14 cellular contexts compared by ENCODE assay signal in genomic region chr15:96360581-96361308, GRCh38. TPM values are rescaled to one million over a fixed set of nuclear protein-coding genes. Genes with fewer than 3 reads are reported as not detected.
DNase-seq lines count a peak whose midpoint lies in the region; ATAC-seq and TF ChIP-seq lines count a peak whose summit lies in the region.
"Had no signal": no experiment of that assay in that cellular context is flagged by ENCODE, and none has a peak within 500 bp of the region (broad histone marks: within the 10 kb centered on the region; RNA-seq: fewer than 3 reads in every experiment).

No MANE protein-coding gene starts in this region.

- H3K4me3 ChIP-seq in epithelial cell of proximal tubule (ENCODE audit: low read depth, low read length), result peak overlapping the region; percentile 68
- peak overlapping the region; percentile 51 to 56 for H3K4me3 ChIP-seq in uterus
- H3K4me3 ChIP-seq: lung had no signal

- no peaks in the 10 kb centered on the region for H3K27me3 ChIP-seq in uterus

- H3K27ac ChIP-seq in uterus, result peak overlapping the region; percentile 94 to 100

- ATAC-seq in Right ventricle myocardium superior (ENCODE audit: poor library complexity), result no peak
- no peak for ATAC-seq in stimulated activated naive CD8-positive, alpha-beta T cell treated with anti-CD3 and anti-CD28 coated beads, Interleukin-15, Interleukin-2, amounts not matched to agents 100 U/mL and 50 U/mL, for 24 hours

- H3K9me3 ChIP-seq in uterus, result no peaks in the 10 kb centered on the region

- H3K36me3 ChIP-seq in uterus, result no peaks in the 10 kb centered on the region

- H3K4me3 Mint-ChIP-seq in nephron, result peak overlapping the region in 2 of 3 experiments; percentile 79 to 81
- H3K4me3 Mint-ChIP-seq: B cell; central memory CD8-positive, alpha-beta T cell had no signal

- intact Hi-C loops in cardiac septum (cut with DNase I), result loop anchor here (10.0 kb wide), 1 partner anchor 54 kb away; no protein-coding TSS in a partner anchor
- intact Hi-C loops in Right ventricle myocardium superior (cut with DNase I), result no loop called here
- intact Hi-C loops in uterus (cut with DNase I; ENCODE audit: low total_unique reads), result no loop called here

- H3K27ac Mint-ChIP-seq in nephron, result peak overlapping the region in 2 of 3 experiments; percentile 11 to 48
- H3K27ac Mint-ChIP-seq: B cell had no signal

- DNase-seq in cardiac septum (ENCODE audit: low spot score), result peak; percentile 75
- no peak for DNase-seq in Right ventricle myocardium superior
- no peak for DNase-seq in epithelial cell of proximal tubule (ENCODE audit: low read depth)
- peak; percentile 57 for DNase-seq in uterus
- DNase-seq in NCI-H1092 (lab: John Stamatoyannopoulos, UW), result no peak
- no peak for DNase-seq in stimulated activated naive CD8-positive, alpha-beta T cell treated with anti-CD3 and anti-CD28 coated beads, Interleukin-15, Interleukin-2, amounts not matched to agents 100 U/mL and 50 U/mL, for 24 hours
- no peak for DNase-seq in SKM-1 treated with dmso at 0.1 percent for 144 hours (lab: John Stamatoyannopoulos, UW; ENCODE audit: unreplicated experiment)
- DNase-seq: activated CD8-positive, alpha-beta memory T cell treated with anti-CD3 and anti-CD28 coated beads for 24 hours; NCI-H146; stimulated activated CD4-positive, alpha-beta T cell treated with anti-CD3 and anti-CD28 coated beads, Interleukin-4, amount 100 ng/mL, for 24 hours had no signal

- peaks cover 7% of the 10 kb centered on the region for H3K36me3 Mint-ChIP-seq in nephron (ENCODE audit: low read depth)

- peak in 1 of 2 donors; percentile 21 for TF ChIP-seq POLR2A in uterus (IDR thresholded peaks at IDR 0.05)

- peaks cover 45% of the 10 kb centered on the region for H3K4me1 Mint-ChIP-seq in nephron

- TF ChIP-seq CTCF in epithelial cell of proximal tubule (conservative IDR thresholded peaks at IDR 0.05; ENCODE audit: low read depth, low read length) (no peak), nephron (IDR thresholded peaks at IDR 0.05; ENCODE audit: unreplicated experiment in 3 of 3) (no peak), uterus (IDR thresholded peaks at IDR 0.05) (no peak)

- H3K9me3 Mint-ChIP-seq in nephron, result no peaks in the 10 kb centered on the region
- H3K9me3 Mint-ChIP-seq: central memory CD8-positive, alpha-beta T cell had no signal

- peaks cover 98% of the 10 kb centered on the region for H3K27me3 Mint-ChIP-seq in nephron (ENCODE audit: low read depth)

- no peaks in the 10 kb centered on the region for H3K4me1 ChIP-seq in uterus

RNA-seq across cellular contexts. Expression of gene NR2F2, which starts 30.2 kb away (rescaled TPM):
- 21.0 TPM for total RNA-seq in cardiac septum
- 11.0 TPM for total RNA-seq in Right ventricle myocardium superior
- 17.6 and 17.7 TPM in 2 replicates for total RNA-seq in epithelial cell of proximal tubule
- total RNA-seq in uterus, result 100 to 1,000 TPM in 1 of 4 donors, 10 to 100 TPM in 3; 23.6 to 255 (median 51.9) TPM
- total RNA-seq: B cell had no signal

Comparison
In these comparisons a context has a peak if more than half of its experiments do, and no peak if none do; other contexts are left out.
1. DNase-seq: peak in cardiac septum (single experiment) and uterus (2 of 2); none in Right ventricle myocardium superior (single experiment), epithelial cell of proximal tubule (single experiment), NCI-H1092 (single experiment), stimulated activated naive CD8-positive, alpha-beta T cell treated with anti-CD3 and anti-CD28 coated beads, Interleukin-15, Interleukin-2, amounts not matched to agents 100 U/mL and 50 U/mL, for 24 hours (single experiment) and SKM-1 treated with dmso at 0.1 percent for 144 hours (single experiment).